ENCODE assay signal across 10 cellular contexts in genomic region chr14:56686416-56686815, GRCh38.
A peak's percentile ranks its signal among the peaks of the same experiment; 100 is the strongest.
DNase-seq lines count a peak whose midpoint lies in the region; TF ChIP-seq lines count a peak whose summit lies in the region.
"Had no signal": no experiment of that assay in that cellular context is flagged by ENCODE, and none has a peak within 500 bp of the region (broad histone marks: within the 10 kb centered on the region; RNA-seq: fewer than 3 reads in every experiment).

No MANE protein-coding gene starts in this region.

- H3K27me3 Mint-ChIP-seq in glutamatergic neuron (ENCODE audit: unreplicated experiment) (no peaks in the 10 kb centered on the region), progenitor cell of endocrine pancreas (peaks cover 14% of the 10 kb centered on the region)

- H3K4me3 Mint-ChIP-seq in glutamatergic neuron (ENCODE audit: unreplicated experiment) = no peak overlapping the region
- H3K4me3 Mint-ChIP-seq in progenitor cell of endocrine pancreas (ENCODE audit: low read depth) = no peak overlapping the region

- H3K27ac Mint-ChIP-seq in glutamatergic neuron (ENCODE audit: unreplicated experiment) (no peak overlapping the region), progenitor cell of endocrine pancreas (peak overlapping the region; percentile 45)

- H3K36me3 Mint-ChIP-seq in glutamatergic neuron (ENCODE audit: unreplicated experiment) (no peaks in the 10 kb centered on the region), progenitor cell of endocrine pancreas (ENCODE audit: insufficient read depth) (no peaks in the 10 kb centered on the region)

- TF ChIP-seq CTCF in glutamatergic neuron (IDR thresholded peaks at IDR 0.05; ENCODE audit: partially characterized antibody, unreplicated experiment) (no peak), progenitor cell of endocrine pancreas (IDR thresholded peaks at IDR 0.05; ENCODE audit: unreplicated experiment) (no peak)

- DNase-seq in NCI-H510A treated with DMSO at 0.1 percent for 48 hours (lab: John Stamatoyannopoulos, UW) = peak; percentile 11
- DNase-seq in NCI-H510A (lab: John Stamatoyannopoulos, UW) = no peak
- DNase-seq in NCI-H524 treated with DMSO at 0.1 percent for 48 hours (lab: John Stamatoyannopoulos, UW) = peak; percentile 93
- peak; percentile 37 for DNase-seq in glutamatergic neuron
- DNase-seq in progenitor cell of endocrine pancreas (ENCODE audit: low spot score, unreplicated experiment) = no peak
- DNase-seq in stimulated activated naive CD4-positive, alpha-beta T cell (lab: John Stamatoyannopoulos, UW) = no peak
- no peak for DNase-seq in Kasumi-1 (lab: John Stamatoyannopoulos, UW)
- no peak for DNase-seq in cortex of kidney (lab: John Stamatoyannopoulos, UW)
- DNase-seq: activated gamma-delta T cell, IMR-90 had no signal

- H3K9me3 Mint-ChIP-seq in glutamatergic neuron (ENCODE audit: unreplicated experiment) (no peaks in the 10 kb centered on the region), progenitor cell of endocrine pancreas (ENCODE audit: low read depth) (peaks cover 5% of the 10 kb centered on the region)

- H3K4me1 Mint-ChIP-seq in glutamatergic neuron (ENCODE audit: low read depth, unreplicated experiment) = peaks cover 11% of the 10 kb centered on the region
- H3K4me1 Mint-ChIP-seq in progenitor cell of endocrine pancreas (ENCODE audit: low read depth) = peaks cover 17% of the 10 kb centered on the region

Comparison
In these comparisons a context has a peak if more than half of its experiments do, and no peak if none do; other contexts are left out.
1. DNase-seq: peak in NCI-H510A treated with DMSO at 0.1 percent for 48 hours (single experiment), NCI-H524 treated with DMSO at 0.1 percent for 48 hours (single experiment) and glutamatergic neuron (single experiment); none in NCI-H510A (single experiment), progenitor cell of endocrine pancreas (single experiment), stimulated activated naive CD4-positive, alpha-beta T cell (0 of 6), Kasumi-1 (0 of 2) and cortex of kidney (single experiment).